Comparison of ENCODE assay signal across 1 cellular context in the genomic region with DNA sequence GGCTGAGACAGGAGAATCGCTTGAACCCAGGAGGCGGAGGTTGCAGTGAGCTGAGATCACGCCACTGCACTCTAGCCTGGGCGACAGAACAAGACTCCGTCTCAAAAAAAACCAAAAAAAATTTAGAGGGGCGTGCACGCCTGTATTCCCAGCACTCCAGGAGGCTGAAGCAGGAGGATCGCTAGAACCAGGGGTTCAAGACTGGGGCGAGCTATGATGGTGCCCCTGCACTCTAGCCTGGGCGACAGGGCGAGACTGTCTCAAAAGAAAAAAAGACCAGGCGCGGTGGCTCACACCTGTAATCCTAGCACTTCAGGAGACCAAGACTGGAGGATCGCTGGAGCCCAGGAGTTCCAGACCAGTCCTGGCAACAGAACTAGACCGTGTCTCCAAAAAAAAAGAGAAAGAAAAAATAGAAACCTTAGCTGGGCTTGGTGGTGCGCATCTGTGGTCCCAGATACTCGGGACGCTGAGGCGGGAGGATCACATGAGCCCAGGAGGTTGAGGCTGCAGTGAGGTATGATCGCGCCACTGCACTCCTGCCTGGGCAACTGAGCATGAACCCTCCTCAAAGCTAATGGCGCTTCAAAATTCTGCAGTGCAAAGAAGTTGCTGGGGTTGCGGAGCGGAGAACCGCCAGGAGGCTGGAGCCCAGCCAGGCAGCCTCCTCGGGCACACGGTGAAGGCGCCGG.
TF ChIP-seq lines count a peak whose summit lies in the region.

No MANE protein-coding gene starts in this region.

TF ChIP-seq in HepG2, 621 proteins besides CTCF, POLR2A, EP300 and RAD21 (continues in another document):
- TF ChIP-seq HNF1A (IDR thresholded peaks at IDR 0.05; ENCODE audit: low read depth), result no peak
- 0 out of 2 replicates have a peak, but pooled peaks have one; percentile 9 for TF ChIP-seq HNF1A (CRISPR knock-in tag; IDR thresholded peaks at IDR 0.05; ENCODE audit: borderline replicate concordance)
- no peak for TF ChIP-seq RFX1 (IDR thresholded peaks at IDR 0.05)
- TF ChIP-seq JUN (CRISPR knock-in tag; IDR thresholded peaks at IDR 0.05), result 0 out of 2 replicates have a peak, but pooled peaks have one; percentile 25
- peak; percentile 46; the same call in 1 of the 2 replicates for TF ChIP-seq ZNF790 (CRISPR knock-in tag; IDR thresholded peaks at IDR 0.05; ENCODE audit: borderline replicate concordance)
- TF ChIP-seq ZNF713 (CRISPR knock-in tag; IDR thresholded peaks at IDR 0.05), result 0 out of 2 replicates have a peak, but pooled peaks have one; percentile 4
- TF ChIP-seq KDM3A (CRISPR knock-in tag; IDR thresholded peaks at IDR 0.05; ENCODE audit: low read depth), result 0 out of 2 replicates have a peak, but pooled peaks have one; percentile 37
- no peak for TF ChIP-seq ZNF282 (IDR thresholded peaks at IDR 0.05; ENCODE audit: partially characterized antibody)
- peak; percentile 5; the same call in 1 of the 2 replicates for TF ChIP-seq BATF2 (CRISPR knock-in tag; IDR thresholded peaks at IDR 0.05)
- TF ChIP-seq RBAK (CRISPR knock-in tag; IDR thresholded peaks at IDR 0.05), result peak; percentile 18; the same call in 1 of the 2 replicates
- TF ChIP-seq IKZF5 (CRISPR knock-in tag; IDR thresholded peaks at IDR 0.05), result peak; percentile 40; the same call in 1 of the 2 replicates
- TF ChIP-seq SMARCE1 (IDR thresholded peaks at IDR 0.05; ENCODE audit: borderline replicate concordance), result no peak
- no peak for TF ChIP-seq ZNF335 (CRISPR knock-in tag; IDR thresholded peaks at IDR 0.05)
- TF ChIP-seq, protein P1, sequence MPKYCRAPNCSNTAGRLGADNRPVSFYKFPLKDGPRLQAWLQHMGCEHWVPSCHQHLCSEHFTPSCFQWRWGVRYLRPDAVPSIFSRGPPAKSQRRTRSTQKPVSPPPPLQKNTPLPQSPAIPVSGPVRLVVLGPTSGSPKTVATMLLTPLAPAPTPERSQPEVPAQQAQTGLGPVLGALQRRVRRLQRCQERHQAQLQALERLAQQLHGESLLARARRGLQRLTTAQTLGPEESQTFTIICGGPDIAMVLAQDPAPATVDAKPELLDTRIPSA (CRISPR knock-in tag; IDR thresholded peaks at IDR 0.05; ENCODE audit: borderline replicate concordance), result peak; percentile 52; the same call in 1 of the 2 replicates
- no peak for TF ChIP-seq ZNF83 (CRISPR knock-in tag; IDR thresholded peaks at IDR 0.05; ENCODE audit: borderline replicate concordance)
- 0 out of 2 replicates have a peak, but pooled peaks have one; percentile 42 for TF ChIP-seq ZNF616 (CRISPR knock-in tag; IDR thresholded peaks at IDR 0.05; ENCODE audit: low read depth)
- no peak; the same call in 1 of the 2 replicates for TF ChIP-seq ZNF614 (CRISPR knock-in tag; IDR thresholded peaks at IDR 0.05; ENCODE audit: borderline replicate concordance)
- no peak; the same call in 1 of the 2 replicates for TF ChIP-seq ZNF12 (CRISPR knock-in tag; IDR thresholded peaks at IDR 0.05)
- no peak for TF ChIP-seq KLF16 (CRISPR knock-in tag; IDR thresholded peaks at IDR 0.05)
- no peak for TF ChIP-seq KDM1A (CRISPR knock-in tag; IDR thresholded peaks at IDR 0.05)
- no peak for TF ChIP-seq IRF2 (CRISPR knock-in tag; IDR thresholded peaks at IDR 0.05)
- no peak for TF ChIP-seq IRX3 (CRISPR knock-in tag; IDR thresholded peaks at IDR 0.05; ENCODE audit: borderline replicate concordance, low read depth)
- TF ChIP-seq ZNF629 (CRISPR knock-in tag; conservative IDR thresholded peaks at IDR 0.05), result peak; percentile 93
- peak; percentile 50 for TF ChIP-seq AGO2 (optimal IDR thresholded peaks at IDR 0.05; ENCODE audit: low read depth, low read length)
- TF ChIP-seq ARID5B (CRISPR knock-in tag; IDR thresholded peaks at IDR 0.05), result no peak
- TF ChIP-seq ZNF768 (CRISPR knock-in tag; IDR thresholded peaks at IDR 0.05), result peak; percentile 8; the same call in 1 of the 2 replicates
- peak; percentile 40; the same call in 1 of the 2 replicates for TF ChIP-seq MTERF4 (CRISPR knock-in tag; IDR thresholded peaks at IDR 0.05)
- no peak for TF ChIP-seq NR2F6 (IDR thresholded peaks at IDR 0.05)
- peak; percentile 3; the same call in 1 of the 2 replicates for TF ChIP-seq NR2F6 (CRISPR knock-in tag; IDR thresholded peaks at IDR 0.05)
- peak; percentile 79; the same call in 1 of the 2 replicates for TF ChIP-seq HES4 (CRISPR knock-in tag; IDR thresholded peaks at IDR 0.05; ENCODE audit: borderline replicate concordance)
- TF ChIP-seq SOX13 (IDR thresholded peaks at IDR 0.05), result no peak
- TF ChIP-seq SOX13 (CRISPR knock-in tag; conservative IDR thresholded peaks at IDR 0.05 in 1 of 2, IDR thresholded peaks at IDR 0.05 in 1 of 2), result 0 out of 4 replicates have a peak, but pooled peaks of 1 of the 2 experiments have one; percentile 3
- peak; percentile 64; the same call in 1 of the 2 replicates for TF ChIP-seq ZNF441 (CRISPR knock-in tag; IDR thresholded peaks at IDR 0.05; ENCODE audit: borderline replicate concordance)
- TF ChIP-seq, protein P2, sequence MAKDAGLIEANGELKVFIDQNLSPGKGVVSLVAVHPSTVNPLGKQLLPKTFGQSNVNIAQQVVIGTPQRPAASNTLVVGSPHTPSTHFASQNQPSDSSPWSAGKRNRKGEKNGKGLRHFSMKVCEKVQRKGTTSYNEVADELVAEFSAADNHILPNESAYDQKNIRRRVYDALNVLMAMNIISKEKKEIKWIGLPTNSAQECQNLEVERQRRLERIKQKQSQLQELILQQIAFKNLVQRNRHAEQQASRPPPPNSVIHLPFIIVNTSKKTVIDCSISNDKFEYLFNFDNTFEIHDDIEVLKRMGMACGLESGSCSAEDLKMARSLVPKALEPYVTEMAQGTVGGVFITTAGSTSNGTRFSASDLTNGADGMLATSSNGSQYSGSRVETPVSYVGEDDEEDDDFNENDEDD (CRISPR knock-in tag; IDR thresholded peaks at IDR 0.05; ENCODE audit: borderline replicate concordance), result no peak; the same call in 1 of the 2 replicates
- 0 out of 2 replicates have a peak, but pooled peaks have one; percentile 20 for TF ChIP-seq NFRKB (IDR thresholded peaks at IDR 0.05)
- TF ChIP-seq CREBL2 (CRISPR knock-in tag; IDR thresholded peaks at IDR 0.05; ENCODE audit: borderline replicate concordance), result no peak
- 0 out of 2 replicates have a peak, but pooled peaks have one; percentile 22 for TF ChIP-seq HDAC2 (CRISPR knock-in tag; IDR thresholded peaks at IDR 0.05)
- peak; percentile 77 for TF ChIP-seq ZNF770 (CRISPR knock-in tag; IDR thresholded peaks at IDR 0.05)
- 0 out of 2 replicates have a peak, but pooled peaks have one; percentile 2 for TF ChIP-seq ZSCAN25 (CRISPR knock-in tag; IDR thresholded peaks at IDR 0.05)
- TF ChIP-seq SP140L (CRISPR knock-in tag; IDR thresholded peaks at IDR 0.05; ENCODE audit: borderline replicate concordance), result no peak
- TF ChIP-seq NFE2L1 (CRISPR knock-in tag; IDR thresholded peaks at IDR 0.05; ENCODE audit: borderline replicate concordance), result no peak
- 0 out of 2 replicates have a peak, but pooled peaks have one; percentile 51 for TF ChIP-seq U2AF2 (IDR thresholded peaks at IDR 0.05; ENCODE audit: low read depth, low read length)
- peak; percentile 72; the same call in 1 of the 2 replicates for TF ChIP-seq ZNF891 (CRISPR knock-in tag; IDR thresholded peaks at IDR 0.05)
- TF ChIP-seq ZNF678 (CRISPR knock-in tag; IDR thresholded peaks at IDR 0.05), result no peak
- no peak for TF ChIP-seq TCF12 (IDR thresholded peaks at IDR 0.05)
- no peak for TF ChIP-seq TCF12 (CRISPR knock-in tag; IDR thresholded peaks at IDR 0.05)
- 0 out of 2 replicates have a peak, but pooled peaks have one; percentile 8 for TF ChIP-seq ZNF766 (CRISPR knock-in tag; IDR thresholded peaks at IDR 0.05; ENCODE audit: borderline replicate concordance)
